35 cellular contexts compared by ENCODE assay signal in the genomic region with DNA sequence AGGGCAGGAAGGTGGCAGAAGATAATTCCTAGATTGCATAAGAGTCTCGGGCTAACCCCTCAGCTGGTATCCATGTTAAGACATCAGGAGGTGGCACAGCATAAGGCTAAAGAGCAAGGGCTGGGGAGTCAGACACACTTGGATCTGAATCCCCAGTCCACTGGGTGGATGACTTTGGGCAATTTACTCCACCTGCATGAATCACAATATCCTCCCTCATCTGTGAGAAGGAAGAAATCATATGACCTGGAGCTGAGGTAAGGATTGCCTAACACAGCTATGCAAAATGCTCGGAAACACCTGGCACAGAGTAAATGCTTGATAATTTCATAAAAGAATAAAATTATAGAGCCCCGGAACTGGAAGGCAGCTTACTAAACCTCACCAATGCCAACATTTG.
DNase-seq lines count a peak whose midpoint lies in the region; ATAC-seq and TF ChIP-seq lines count a peak whose summit lies in the region.
"Had no signal": no experiment of that assay in that cellular context is flagged by ENCODE, and none has a peak within 500 bp of the region (broad histone marks: within the 10 kb centered on the region; RNA-seq: fewer than 3 reads in every experiment).

No MANE protein-coding gene starts in this region.

- H3K9me3 ChIP-seq in PC-3 (ENCODE audit: low read length) (no peaks in the 10 kb centered on the region), transverse colon (no peaks in the 10 kb centered on the region)
- H3K9me3 ChIP-seq: heart right ventricle, right atrium auricular region, thoracic aorta, vagina had no signal

- H3K27ac ChIP-seq in PC-3 (ENCODE audit: low read length) (no peak overlapping the region), transverse colon (peak overlapping the region in 1 of 4 donors; percentile 31)
- H3K27ac ChIP-seq: cardiac muscle cell, coronary artery, heart right ventricle, parathyroid adenoma, right atrium auricular region, thoracic aorta, vagina had no signal

- intact Hi-C loops in PC-3 (cut with micrococcal nuclease) (no loop called here), left colon (cut with DNase I, micrococcal nuclease) (no loop called here), transverse colon (cut with DNase I; ENCODE audit: low total_unique reads) (no loop called here)

- H3K27me3 ChIP-seq in PC-3 (ENCODE audit: low read length) (no peaks in the 10 kb centered on the region), transverse colon (no peaks in the 10 kb centered on the region)
- H3K27me3 ChIP-seq: BE2C, cardiac muscle cell, heart right ventricle, right atrium auricular region, vagina had no signal

- no peak overlapping the region for H3K4me2 ChIP-seq in PC-3 (ENCODE audit: low read length)

- H3K9ac ChIP-seq in PC-3 (ENCODE audit: low read length), result no peak overlapping the region
- H3K9ac ChIP-seq: parathyroid adenoma had no signal

- H3K4me1 ChIP-seq in PC-3 (ENCODE audit: insufficient read depth, low read length) (no peaks in the 10 kb centered on the region), transverse colon (peaks cover 0 to 21% (median 5%) of the 10 kb centered on the region in 4 donors)
- H3K4me1 ChIP-seq: BE2C, parathyroid adenoma, right atrium auricular region, vagina had no signal

- no peak for ATAC-seq in PC-3
- ATAC-seq in left colon, result peak; percentile 91
- ATAC-seq in HG02884 (IDR thresholded peaks at IDR 0.05; ENCODE audit: unreplicated experiment), result no peak
- ATAC-seq: HepG2, T-cell, WTC11 had no signal

- no peaks in the 10 kb centered on the region for H3F3A ChIP-seq in PC-3 (ENCODE audit: low read length, unreplicated experiment)

- DNase-seq in PC-3 (peak; percentile 42), epithelial cell of esophagus (ENCODE audit: low read depth) (peak; percentile 96), left colon (peak in 1 of 2 donors; percentile 43), transverse colon (peak; percentile 28), cerebellar nuclear complex (lab: John Stamatoyannopoulos, UW) (no peak)
- DNase-seq in activated naive CD4-positive, alpha-beta T cell treated with Interleukin-2 at 50 U/mL for 16 hours, result no peak
- DNase-seq: activated CD4-positive, alpha-beta T cell treated with anti-CD3 and anti-CD28 coated beads, Interleukin-2, amount 10 ng/mL, durations not matched to agents 7 days and 5 days; activated effector memory CD4-positive, alpha-beta T cell treated with Interleukin-2 at 50 U/mL for 16 hours; activated naive CD8-positive, alpha-beta T cell treated with anti-CD3 and anti-CD28 coated beads for 36 hours; activated T-cell treated with anti-CD3 and anti-CD28 coated beads, Interleukin-2, amount 50 U/mL, for 1 hour; aorta; BE2C; DMS153; effector CD8-positive, alpha-beta T cell; erythroblast; foreskin fibroblast; heart right ventricle; HFFc6; Karpas-422; NCI-H1417 treated with DMSO at 0.1 percent for 48 hours; NCI-H2081 treated with DMSO at 0.1 percent for 48 hours; NCI-H446; NCI-H748 treated with DMSO at 0.1 percent for 48 hours; RPMI8226; stimulated activated CD4-positive, alpha-beta T cell treated with anti-CD3 and anti-CD28 coated beads, Interleukin-1b, Interleukin-23, amount 100 ng/mL, for 48 hours; T-cell had no signal

- no peaks in the 10 kb centered on the region for H3K9me2 ChIP-seq in PC-3 (replicated peaks; ENCODE audit: low read length)

- H3K4me3 ChIP-seq in PC-3 (ENCODE audit: low read length), result no peak overlapping the region
- H3K4me3 ChIP-seq in epithelial cell of esophagus (ENCODE audit: low read length), result no peak overlapping the region
- H3K4me3 ChIP-seq in transverse colon, result no peak overlapping the region
- H3K4me3 ChIP-seq: cardiac muscle cell, coronary artery, heart right ventricle, right atrium auricular region, thoracic aorta, vagina had no signal

- CTCF ChIA-PET in PC-3 (lab: Charles Lee), result no interaction called here

- no peaks in the 10 kb centered on the region for H4K20me1 ChIP-seq in PC-3 (ENCODE audit: low read length)

- H3K36me3 ChIP-seq in PC-3 (ENCODE audit: low read depth, low read length), result no peaks in the 10 kb centered on the region
- no peaks in the 10 kb centered on the region for H3K36me3 ChIP-seq in transverse colon
- H3K36me3 ChIP-seq: BE2C, cardiac muscle cell, heart right ventricle, right atrium auricular region, thoracic aorta, vagina had no signal

- H3K79me2 ChIP-seq in PC-3 (ENCODE audit: low read length), result no peaks in the 10 kb centered on the region
- H3K79me2 ChIP-seq: parathyroid adenoma had no signal

- TF ChIP-seq CTCF in PC-3 (conservative IDR thresholded peaks at IDR 0.05; ENCODE audit: low read depth, low read length) (no peak), epithelial cell of esophagus (IDR thresholded peaks at IDR 0.05; ENCODE audit: insufficient read depth, low read depth, low read length, missing control alignments) (no peak), transverse colon (IDR thresholded peaks at IDR 0.05) (no peak)

- in situ Hi-C loops in transverse colon (cut with MboI; ENCODE audit: low pct_ligation_motif_present in 1 of 4, low pct_unique_long_range_greater_than_20kb in 1 of 4, low sequenced_read_pairs in 3 of 4), result no loop called here

- WGBS in transverse colon (ENCODE audit: low coverage in 1 of 2), 2 donors, result 40 to 51% methylated on average over 2 to 3 of the region's 3 CpGs

- no peak for TF ChIP-seq EP300 in transverse colon (IDR thresholded peaks at IDR 0.05; ENCODE audit: low read depth)

- POLR2A ChIA-PET in PC-3 (lab: Charles Lee; ENCODE audit: unreplicated experiment), result no interaction called here

- TF ChIP-seq POLR2A in transverse colon (IDR thresholded peaks at IDR 0.05), result no peak

- peak overlapping the region; percentile 28; the same call in 1 of the 2 replicates for H2AFZ ChIP-seq in PC-3 (ENCODE audit: low read length)
- H2AFZ ChIP-seq: parathyroid adenoma had no signal

- no TSS peak for BruUV-seq in PC-3 (replicated peaks; lab: Mats Ljungman, UMichigan)

Comparison
In these comparisons a context has a peak if more than half of its experiments do, and no peak if none do; other contexts are left out.
1. DNase-seq: peak in PC-3 (single experiment), epithelial cell of esophagus (single experiment) and transverse colon (single experiment); none in activated naive CD4-positive, alpha-beta T cell treated with Interleukin-2 at 50 U/mL for 16 hours (single experiment) and cerebellar nuclear complex (0 of 2).